In genomic region chr11:8717876-8718753, GRCh38 we compare ENCODE assay signal across 8 cellular contexts. TPM values are rescaled to one million over a fixed set of nuclear protein-coding genes. Genes with fewer than 3 reads are reported as not detected.
DNase-seq lines count a peak whose midpoint lies in the region; ATAC-seq, FAIRE-seq and TF ChIP-seq lines count a peak whose summit lies in the region.

No MANE protein-coding gene starts in this region.

- no peaks in the 10 kb centered on the region for H3K79me2 ChIP-seq in H1 (ENCODE audit: control insufficient read depth in 1 of 2, insufficient read depth in 2 of 2, low read length in 2 of 2)

- H3K9me3 Mint-ChIP-seq in naive B cell, result no peaks in the 10 kb centered on the region

- H3K9me3 ChIP-seq in H1 (ENCODE audit: insufficient read depth in 2 of 2, low read depth in 1 of 2, low read length in 1 of 2), result no peaks in the 10 kb centered on the region

- peak overlapping the region; percentile 16 to 92 (median 40) for H3K27ac Mint-ChIP-seq in naive B cell

- ATAC-seq in naive B cell (ENCODE audit: low read depth in 2 of 2) (peak; percentile 81 to 94), HG03439 (IDR thresholded peaks at IDR 0.05; ENCODE audit: unreplicated experiment) (no peak), GM19467 (IDR thresholded peaks at IDR 0.05; ENCODE audit: unreplicated experiment) (no peak)

- TF ChIP-seq CTCF in H1 (IDR thresholded peaks at IDR 0.05; ENCODE audit: control extremely low read depth in 1 of 3, insufficient read depth in 1 of 3, low read depth in 1 of 3, low read length in 3 of 3), result no peak

- H3K27ac ChIP-seq in H1 (ENCODE audit: low read depth, low read length), result peak overlapping the region; percentile 42; the same call in 1 of the 2 replicates

- no peak overlapping the region for H2AK5ac ChIP-seq in H1 (ENCODE audit: low read depth, low read length)

- H3K36me3 Mint-ChIP-seq in naive B cell, result no peaks in the 10 kb centered on the region

- H3K18ac ChIP-seq in H1 (ENCODE audit: extremely low read depth, low read length), result no peak overlapping the region

- no peak overlapping the region for H3K14ac ChIP-seq in H1 (ENCODE audit: insufficient read length)

- H3K27me3 ChIP-seq in H1 (replicated peaks in 1 of 4; ENCODE audit: control insufficient read depth in 3 of 4, extremely low read depth in 1 of 4, insufficient read depth in 3 of 4, low read length in 3 of 4), result no peaks in the 10 kb centered on the region

- H3K4ac ChIP-seq in H1 (replicated peaks; ENCODE audit: insufficient read length, low read depth, low read length), result no peak overlapping the region

- no peak overlapping the region for H2BK120ac ChIP-seq in H1 (replicated peaks; ENCODE audit: low read depth, low read length)

- no peak overlapping the region for H3K4me3 ChIP-seq in H1 (ENCODE audit: extremely low read depth in 1 of 4, insufficient read depth in 2 of 4, low read depth in 3 of 4, low read length in 4 of 4)

- no peak for TF ChIP-seq POLR2A in H1 (IDR thresholded peaks at IDR 0.05; ENCODE audit: control extremely low read depth in 1 of 2, low read depth in 2 of 2, low read length in 2 of 2)

- no peak overlapping the region for H4K91ac ChIP-seq in H1 (replicated peaks; ENCODE audit: insufficient read length, low read length)

- no peak overlapping the region for H2BK20ac ChIP-seq in H1 (ENCODE audit: low read length)

- H3K27me3 Mint-ChIP-seq in naive B cell, result peaks cover 0 to 33% (median 19%) of the 10 kb centered on the region in 3 donors

- FAIRE-seq in H1 (lab: Jason Lieb, UNC), result no peak

- POLR2A ChIA-PET in H1 (lab: Charles Lee; ENCODE audit: partially characterized antibody), result interaction anchor here (1.4 to 4.2 kb wide), 4 partner anchors 14 to 36 kb away, joined by 3 to 24 read pairs (median 6); partner anchors contain the start of genes RPL27A and TRIM66

- CTCF ChIA-PET in H1 (lab: Charles Lee; ENCODE audit: partially characterized antibody), result interaction anchor here (1.4 to 2.1 kb wide), 3 partner anchors 9 to 16 kb away, joined by 4 to 5 read pairs (median 5); no protein-coding TSS in a partner anchor

- H3K23me2 ChIP-seq in H1 (ENCODE audit: low read depth, low read length), result no peaks in the 10 kb centered on the region

- peaks cover 0 to 6% (median 2%) of the 10 kb centered on the region in 4 experiments; a peak in 5 of 8 replicates for H3K36me3 ChIP-seq in H1 (ENCODE audit: control insufficient read depth in 2 of 4, insufficient read depth in 4 of 4, low read length in 3 of 4)

- peaks cover 3% of the 10 kb centered on the region; the same call in 1 of the 2 replicates for H3K79me1 ChIP-seq in H1 (ENCODE audit: low read depth, low read length)

- H3K9ac ChIP-seq in H1 (replicated peaks in 1 of 4; ENCODE audit: extremely low read depth in 1 of 4, low read depth in 3 of 4, low read length in 3 of 4), result peak overlapping the region in 1 of 4 experiments; percentile 34; a peak in 1 of 7 replicates

- WGBS in H1 (ENCODE audit: extremely low coverage in 1 of 2, insufficient coverage in 1 of 2, insufficient read length in 1 of 2, insufficient replicate concordance in 2 of 2, low coverage in 1 of 2, low lambda C conversion rate in 2 of 2, missing lambda C conversion rate in 1 of 2), 2 experiments, result 85% methylated on average over 11 of the region's 11 CpGs; no CpG with 5 or more reads in 1 of the 2 experiments

- no peak overlapping the region for H3K56ac ChIP-seq in H1 (replicated peaks; ENCODE audit: insufficient read length, low read depth, low read length)

- H2BK12ac ChIP-seq in H1 (ENCODE audit: low read depth, low read length), result no peak overlapping the region; the same call in 1 of the 2 replicates

- DNase-seq in EH (ENCODE audit: low read depth) (peak; percentile 98), NCI-H446 treated with DMSO at 0.1 percent for 48 hours (lab: John Stamatoyannopoulos, UW) (peak; percentile 27), H1 (ENCODE audit: low read depth in 1 of 2, low spot score in 2 of 2) (no peak), naive B cell (peak; percentile 35), epidermal melanocyte (ENCODE audit: insufficient read length, low spot score) (no peak), DMS 273 treated with DMSO at 0.1 percent for 48 hours (lab: John Stamatoyannopoulos, UW) (no peak)

- H4K8ac ChIP-seq in H1 (ENCODE audit: extremely low read depth, insufficient read depth, low read length), result no peak overlapping the region

- H3K4me1 ChIP-seq in H1 (replicated peaks in 1 of 4; ENCODE audit: control insufficient read depth in 3 of 4, insufficient read depth in 4 of 4, low read length in 3 of 4), result peaks cover 0 to 14% (median 7%) of the 10 kb centered on the region in 4 experiments; a peak in 4 of 7 replicates

- TF ChIP-seq EP300 in H1 (IDR thresholded peaks at IDR 0.05; ENCODE audit: borderline replicate concordance in 1 of 2, low read depth in 2 of 2, low read length in 2 of 2), result no peak

- peak overlapping the region in 7 of 8 donors; percentile 17 to 90 (median 64) for H3K4me3 Mint-ChIP-seq in naive B cell

- H4K5ac ChIP-seq in H1 (ENCODE audit: insufficient read length, low read depth, low read length), result no peak overlapping the region

- no peaks in the 10 kb centered on the region for H4K20me1 ChIP-seq in H1 (replicated peaks in 1 of 2; ENCODE audit: control insufficient read depth in 1 of 2, insufficient read depth in 2 of 2, low read length in 2 of 2)

- no peak overlapping the region for H2BK15ac ChIP-seq in H1 (ENCODE audit: low read length)

- TF ChIP-seq RAD21 in H1 (IDR thresholded peaks at IDR 0.05 in 1 of 2, conservative IDR thresholded peaks at IDR 0.05 in 1 of 2; ENCODE audit: low read depth in 2 of 2, low read length in 2 of 2), result no peak

- no peak overlapping the region for H2AFZ ChIP-seq in H1 (ENCODE audit: low read length)

- peaks cover 20 to 25% (median 21%) of the 10 kb centered on the region in 3 donors for H3K4me1 Mint-ChIP-seq in naive B cell

- H3K4me2 ChIP-seq in H1 (ENCODE audit: insufficient read depth in 1 of 2, low read depth in 2 of 2, low read length in 2 of 2), result no peak overlapping the region

- peak overlapping the region; percentile 35; the same call in 1 of the 2 replicates for H2BK5ac ChIP-seq in H1 (ENCODE audit: low read depth, low read length)

- H3K23ac ChIP-seq in H1 (ENCODE audit: insufficient read length), result no peak overlapping the region

TF ChIP-seq in H1, 55 proteins besides CTCF, POLR2A, EP300 and RAD21:
- TF ChIP-seq HDAC2 (IDR thresholded peaks at IDR 0.05; ENCODE audit: borderline replicate concordance in 1 of 2, low read depth in 2 of 2, low read length in 2 of 2) (no peak), CEBPB (IDR thresholded peaks at IDR 0.05; ENCODE audit: low read depth, low read length) (0 out of 2 replicates have a peak, but pooled peaks have one; percentile 25)

RNA-seq across cellular contexts. Expression of gene RPL27A, which starts 35.5 kb away (rescaled TPM):
- 1,756 and 1,761 TPM in 2 replicates for total RNA-seq in H1 (2021; fragmentation: NEBNext Ultra II Directional; extraction: Animal tissue kit (Norgen Biotek cat#: 25700))
- polyA plus RNA-seq in H1 (2011; rRNA removed), result 1,777 and 1,837 TPM in 2 replicates
- 2,449 TPM for polyA plus RNA-seq in H1 (2011; cell fraction: cytosol; rRNA removed)
- polyA plus RNA-seq in H1 (2011; cell fraction: nucleus; rRNA removed), result 879 TPM
- 2,701 to 2,826 TPM (median 2,726 TPM) in 4 replicates for polyA plus RNA-seq in H1 (2012, experiment 1 of 2)
- polyA plus RNA-seq in H1 (2012, experiment 2 of 2), result 37,839 TPM
- polyA plus RNA-seq in H1 (2013, experiment 1 of 2), result 2,237 TPM
- polyA plus RNA-seq in H1 (2013, experiment 2 of 2), result 2,283 TPM
- 410 and 445 TPM in 2 replicates for polyA minus RNA-seq in H1 (2011; rRNA and poly(A)+ RNA removed)
- 498 TPM for polyA minus RNA-seq in H1 (2011; cell fraction: cytosol; rRNA and poly(A)+ RNA removed)
- polyA minus RNA-seq in H1 (2011; cell fraction: nucleus; rRNA and poly(A)+ RNA removed), result 541 TPM
- polyA plus RNA-seq in naive B cell (ENCODE audit: low read depth in 6 of 6), result 1,000 to 10,000 TPM; 2,246 to 4,262 (median 3,486) TPM

RNA-seq across cellular contexts. Expression of gene TRIM66, which starts 35.6 kb away (rescaled TPM):
- 3.0 and 3.1 TPM in 2 replicates for total RNA-seq in H1 (2021; fragmentation: NEBNext Ultra II Directional; extraction: Animal tissue kit (Norgen Biotek cat#: 25700))
- 3.5 and 4.4 TPM in 2 replicates for polyA plus RNA-seq in H1 (2011; rRNA removed)
- 4.7 TPM for polyA plus RNA-seq in H1 (2011; cell fraction: cytosol; rRNA removed)
- polyA plus RNA-seq in H1 (2011; cell fraction: nucleus; rRNA removed), result 17.7 TPM
- polyA plus RNA-seq in H1 (2012, experiment 1 of 2), result 3.2 to 4.1 TPM (median 3.7 TPM) in 4 replicates
- polyA plus RNA-seq in H1 (2012, experiment 2 of 2), result 0.46 TPM
- polyA plus RNA-seq in H1 (2013, experiment 1 of 2), result 2.2 TPM
- polyA plus RNA-seq in H1 (2013, experiment 2 of 2), result 1.5 TPM
- 7.1 and 16.9 TPM in 2 replicates for polyA minus RNA-seq in H1 (2011; rRNA and poly(A)+ RNA removed)
- 2.7 TPM for polyA minus RNA-seq in H1 (2011; cell fraction: cytosol; rRNA and poly(A)+ RNA removed)
- polyA minus RNA-seq in H1 (2011; cell fraction: nucleus; rRNA and poly(A)+ RNA removed), result 13.4 TPM
- polyA plus RNA-seq in naive B cell (ENCODE audit: low read depth in 6 of 6), result 1 to 10 TPM in 2 of 6 donors, under 1 TPM in 3, not detected in 1; 0.31 to 1.7 (median 0.95) TPM

Comparison
In these comparisons a context has a peak if more than half of its experiments do, and no peak if none do; other contexts are left out.
1. DNase-seq: peak in EH (single experiment), NCI-H446 treated with DMSO at 0.1 percent for 48 hours (single experiment) and naive B cell (single experiment); none in H1 (0 of 2), epidermal melanocyte (single experiment) and DMS 273 treated with DMSO at 0.1 percent for 48 hours (single experiment).
2. ATAC-seq: peak in naive B cell (2 of 2); none in HG03439 (single experiment) and GM19467 (single experiment).